Comparison of ENCODE assay signal across 7 cellular contexts in genomic region chr9:99821187-99822095, GRCh38. TPM values are rescaled to one million over a fixed set of nuclear protein-coding genes. Genes with fewer than 3 reads are reported as not detected.
DNase-seq lines count a peak whose midpoint lies in the region; ATAC-seq and TF ChIP-seq lines count a peak whose summit lies in the region.

TSS of gene NR4A3 (plus strand) at chr9:99821885. CDS start at chr9:99828043, 6,158 bp downstream.

- H3K4me2 ChIP-seq in hepatocyte, result peak within 1 kb of the TSS; percentile 94

- peak within 1 kb of the TSS; percentile 89 for H3K27ac ChIP-seq in hepatocyte

- H3K9me3 ChIP-seq in hepatocyte (ENCODE audit: low read depth), result no peaks in the 10 kb centered on the region

- H3K9me2 ChIP-seq in hepatocyte (replicated peaks; ENCODE audit: insufficient read depth), result no peaks in the 10 kb centered on the region

- H3K27me3 ChIP-seq in hepatocyte, result peaks cover 38% of the 10 kb centered on the region

- peak; percentile 39 for ATAC-seq in GM18502 (IDR thresholded peaks at IDR 0.05; ENCODE audit: poor library complexity, unreplicated experiment)
- peak; percentile 22 for ATAC-seq in HG02970 (IDR thresholded peaks at IDR 0.05; ENCODE audit: low FRiP score, unreplicated experiment)

- H3K79me2 ChIP-seq in hepatocyte, result peaks cover 13% of the 10 kb centered on the region

- DNase-seq in NCI-H2029 (lab: John Stamatoyannopoulos, UW) (peak; percentile 95), T-helper 9 cell (peak; percentile 90), astrocyte of the cerebellum (ENCODE audit: low read depth) (peak; percentile 95), hepatocyte (ENCODE audit: low spot score) (peak; percentile 96), retina (peak; percentile 97)

- H4K20me1 ChIP-seq in hepatocyte (ENCODE audit: insufficient read depth, poor library complexity, severe bottlenecking), result no peaks in the 10 kb centered on the region

- peak within 1 kb of the TSS; percentile 86 for H3K4me3 ChIP-seq in astrocyte of the cerebellum (ENCODE audit: low read depth, low read length)
- peak within 1 kb of the TSS; percentile 87 for H3K4me3 ChIP-seq in hepatocyte

- TF ChIP-seq CTCF in astrocyte of the cerebellum (IDR thresholded peaks at IDR 0.05; ENCODE audit: low read depth, low read length, missing control alignments) (peak; percentile 22), hepatocyte (IDR thresholded peaks at IDR 0.05; ENCODE audit: poor library complexity) (no peak)

- WGBS in hepatocyte (ENCODE audit: low lambda C conversion rate, missing lambda C conversion rate), result 3% methylated on average over 58 of the region's 83 CpGs

- H2AFZ ChIP-seq in hepatocyte, result peak within 1 kb of the TSS; percentile 77

- no peaks in the 10 kb centered on the region for H3K36me3 ChIP-seq in hepatocyte (replicated peaks; ENCODE audit: insufficient read depth, low read depth)

- in situ Hi-C loops in astrocyte of the cerebellum (cut with HindIII; ENCODE audit: low sequenced_read_pairs), result no loop called here

- peaks cover 32% of the 10 kb centered on the region for H3K4me1 ChIP-seq in hepatocyte (ENCODE audit: insufficient read depth)

RNA-seq across cellular contexts. Expression of gene NR4A3, which starts in this region (rescaled TPM):
- total RNA-seq in hepatocyte, result 2.2 and 2.4 TPM in 2 replicates
- polyA plus RNA-seq in hepatocyte, result 2.9 and 6.1 TPM in 2 replicates

Comparison
In these comparisons a context has a peak if more than half of its experiments do, and no peak if none do; other contexts are left out.
1. Peak in every context shown above with its lines: DNase-seq, ATAC-seq, H3K4me3 ChIP-seq and H3K27ac ChIP-seq.